Comparison of ENCODE assay signal across 1 cellular context in the genomic region with DNA sequence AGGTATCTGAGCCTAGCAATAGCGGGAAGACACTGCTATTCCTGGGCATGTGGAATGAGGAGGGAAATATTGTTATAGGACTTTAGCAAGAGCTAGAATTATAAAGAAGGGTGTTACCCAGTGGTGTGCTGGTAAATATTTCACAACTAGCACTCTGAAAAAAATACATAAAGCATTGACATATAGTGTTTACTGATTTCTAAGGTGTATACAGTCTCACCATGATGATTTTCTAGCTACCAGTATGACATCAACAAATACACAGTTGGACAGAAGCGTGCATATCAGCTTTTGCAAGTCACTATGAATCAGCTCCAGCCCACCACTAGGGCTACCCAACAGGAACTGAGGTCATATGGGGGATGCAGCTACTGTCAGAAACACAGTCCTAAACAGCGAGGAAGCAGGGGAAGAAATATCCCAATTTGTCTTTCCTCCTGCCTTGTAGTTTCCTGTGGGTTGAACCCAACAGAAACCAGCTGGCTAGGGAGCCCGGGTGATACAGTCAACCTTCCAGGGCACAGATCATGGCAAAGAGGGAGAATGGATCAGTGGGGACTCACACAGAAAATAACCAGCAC.
TF ChIP-seq lines count a peak whose summit lies in the region.

No MANE protein-coding gene starts in this region.

TF ChIP-seq in K562, 482 proteins besides CTCF, POLR2A, EP300 and RAD21 (continues in another document):
- TF ChIP-seq ZNF316 (IDR thresholded peaks at IDR 0.05) (peak; percentile 96), PCBP1 (IDR thresholded peaks at IDR 0.05; ENCODE audit: low read depth, low read length, poor library complexity, severe bottlenecking) (no peak), ILK (tag; IDR thresholded peaks at IDR 0.05; ENCODE audit: borderline replicate concordance, low read depth) (no peak), TAF7 (tag; IDR thresholded peaks at IDR 0.05) (no peak), ZNF41 (CRISPR knock-in tag; conservative IDR thresholded peaks at IDR 0.05) (no peak), SMARCE1 (IDR thresholded peaks at IDR 0.05) (peak; percentile 47; the same call in 1 of the 2 replicates), SMC3 (conservative IDR thresholded peaks at IDR 0.05; ENCODE audit: insufficient read depth, low read depth, low read length) (no peak), NCOA4 (IDR thresholded peaks at IDR 0.05; ENCODE audit: partially characterized antibody) (no peak), BRD9 (IDR thresholded peaks at IDR 0.05; ENCODE audit: low read depth, partially characterized antibody) (peak; percentile 22), CCAR2 (IDR thresholded peaks at IDR 0.05; ENCODE audit: low read depth, low read length) (no peak), TCF7 (IDR thresholded peaks at IDR 0.05; ENCODE audit: borderline replicate concordance) (no peak), HEY1 (CRISPR knock-in tag; IDR thresholded peaks at IDR 0.05; ENCODE audit: borderline replicate concordance) (no peak), NCOR1 (IDR thresholded peaks at IDR 0.05) (peak; percentile 42; the same call in 1 of the 2 replicates), SMARCC2 (IDR thresholded peaks at IDR 0.05; ENCODE audit: low read depth) (no peak), PTTG1 (tag; IDR thresholded peaks at IDR 0.05; ENCODE audit: low read depth) (no peak), ELF1 (tag; IDR thresholded peaks at IDR 0.05) (no peak), ZNF143 (CRISPR knock-in tag; IDR thresholded peaks at IDR 0.05) (no peak), ETV1 (tag; conservative IDR thresholded peaks at IDR 0.05; ENCODE audit: low read depth) (peak; percentile 88), KAT7 (CRISPR knock-in tag; IDR thresholded peaks at IDR 0.05; ENCODE audit: borderline replicate concordance) (no peak), JUN (IDR thresholded peaks at IDR 0.05; ENCODE audit: borderline replicate concordance, low read depth, low read length) (peak; percentile 71; the same call in 1 of the 2 replicates), JUN (CRISPR knock-in tag; IDR thresholded peaks at IDR 0.05; ENCODE audit: borderline replicate concordance) (no peak), NFRKB (IDR thresholded peaks at IDR 0.05; ENCODE audit: low read depth) (peak; percentile 80), SMARCA4 (IDR thresholded peaks at IDR 0.05) (peak; percentile 77), MTA3 (IDR thresholded peaks at IDR 0.05; ENCODE audit: borderline replicate concordance) (peak; percentile 38; the same call in 1 of the 2 replicates), GTF2F1 (IDR thresholded peaks at IDR 0.05; ENCODE audit: low read depth, low read length) (no peak), SMARCB1 (IDR thresholded peaks at IDR 0.05; ENCODE audit: insufficient read length, low read depth) (no peak), MAFF (IDR thresholded peaks at IDR 0.05; ENCODE audit: low read length) (peak; percentile 90), TBP (optimal IDR thresholded peaks at IDR 0.05; ENCODE audit: low read depth, low read length) (peak; percentile 15), C11orf30 (IDR thresholded peaks at IDR 0.05; ENCODE audit: low read depth) (peak; percentile 96)
- TF ChIP-seq, protein P1, sequence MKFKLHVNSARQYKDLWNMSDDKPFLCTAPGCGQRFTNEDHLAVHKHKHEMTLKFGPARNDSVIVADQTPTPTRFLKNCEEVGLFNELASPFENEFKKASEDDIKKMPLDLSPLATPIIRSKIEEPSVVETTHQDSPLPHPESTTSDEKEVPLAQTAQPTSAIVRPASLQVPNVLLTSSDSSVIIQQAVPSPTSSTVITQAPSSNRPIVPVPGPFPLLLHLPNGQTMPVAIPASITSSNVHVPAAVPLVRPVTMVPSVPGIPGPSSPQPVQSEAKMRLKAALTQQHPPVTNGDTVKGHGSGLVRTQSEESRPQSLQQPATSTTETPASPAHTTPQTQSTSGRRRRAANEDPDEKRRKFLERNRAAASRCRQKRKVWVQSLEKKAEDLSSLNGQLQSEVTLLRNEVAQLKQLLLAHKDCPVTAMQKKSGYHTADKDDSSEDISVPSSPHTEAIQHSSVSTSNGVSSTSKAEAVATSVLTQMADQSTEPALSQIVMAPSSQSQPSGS (CRISPR knock-in tag; IDR thresholded peaks at IDR 0.05) = no peak
- TF ChIP-seq, protein P2, sequence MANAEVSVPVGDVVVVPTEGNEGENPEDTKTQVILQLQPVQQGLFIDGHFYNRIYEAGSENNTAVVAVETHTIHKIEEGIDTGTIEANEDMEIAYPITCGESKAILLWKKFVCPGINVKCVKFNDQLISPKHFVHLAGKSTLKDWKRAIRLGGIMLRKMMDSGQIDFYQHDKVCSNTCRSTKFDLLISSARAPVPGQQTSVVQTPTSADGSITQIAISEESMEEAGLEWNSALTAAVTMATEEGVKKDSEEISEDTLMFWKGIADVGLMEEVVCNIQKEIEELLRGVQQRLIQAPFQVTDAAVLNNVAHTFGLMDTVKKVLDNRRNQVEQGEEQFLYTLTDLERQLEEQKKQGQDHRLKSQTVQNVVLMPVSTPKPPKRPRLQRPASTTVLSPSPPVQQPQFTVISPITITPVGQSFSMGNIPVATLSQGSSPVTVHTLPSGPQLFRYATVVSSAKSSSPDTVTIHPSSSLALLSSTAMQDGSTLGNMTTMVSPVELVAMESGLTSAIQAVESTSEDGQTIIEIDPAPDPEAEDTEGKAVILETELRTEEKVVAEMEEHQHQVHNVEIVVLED (CRISPR knock-in tag; IDR thresholded peaks at IDR 0.05) = no peak
- TF ChIP-seq, protein P3, sequence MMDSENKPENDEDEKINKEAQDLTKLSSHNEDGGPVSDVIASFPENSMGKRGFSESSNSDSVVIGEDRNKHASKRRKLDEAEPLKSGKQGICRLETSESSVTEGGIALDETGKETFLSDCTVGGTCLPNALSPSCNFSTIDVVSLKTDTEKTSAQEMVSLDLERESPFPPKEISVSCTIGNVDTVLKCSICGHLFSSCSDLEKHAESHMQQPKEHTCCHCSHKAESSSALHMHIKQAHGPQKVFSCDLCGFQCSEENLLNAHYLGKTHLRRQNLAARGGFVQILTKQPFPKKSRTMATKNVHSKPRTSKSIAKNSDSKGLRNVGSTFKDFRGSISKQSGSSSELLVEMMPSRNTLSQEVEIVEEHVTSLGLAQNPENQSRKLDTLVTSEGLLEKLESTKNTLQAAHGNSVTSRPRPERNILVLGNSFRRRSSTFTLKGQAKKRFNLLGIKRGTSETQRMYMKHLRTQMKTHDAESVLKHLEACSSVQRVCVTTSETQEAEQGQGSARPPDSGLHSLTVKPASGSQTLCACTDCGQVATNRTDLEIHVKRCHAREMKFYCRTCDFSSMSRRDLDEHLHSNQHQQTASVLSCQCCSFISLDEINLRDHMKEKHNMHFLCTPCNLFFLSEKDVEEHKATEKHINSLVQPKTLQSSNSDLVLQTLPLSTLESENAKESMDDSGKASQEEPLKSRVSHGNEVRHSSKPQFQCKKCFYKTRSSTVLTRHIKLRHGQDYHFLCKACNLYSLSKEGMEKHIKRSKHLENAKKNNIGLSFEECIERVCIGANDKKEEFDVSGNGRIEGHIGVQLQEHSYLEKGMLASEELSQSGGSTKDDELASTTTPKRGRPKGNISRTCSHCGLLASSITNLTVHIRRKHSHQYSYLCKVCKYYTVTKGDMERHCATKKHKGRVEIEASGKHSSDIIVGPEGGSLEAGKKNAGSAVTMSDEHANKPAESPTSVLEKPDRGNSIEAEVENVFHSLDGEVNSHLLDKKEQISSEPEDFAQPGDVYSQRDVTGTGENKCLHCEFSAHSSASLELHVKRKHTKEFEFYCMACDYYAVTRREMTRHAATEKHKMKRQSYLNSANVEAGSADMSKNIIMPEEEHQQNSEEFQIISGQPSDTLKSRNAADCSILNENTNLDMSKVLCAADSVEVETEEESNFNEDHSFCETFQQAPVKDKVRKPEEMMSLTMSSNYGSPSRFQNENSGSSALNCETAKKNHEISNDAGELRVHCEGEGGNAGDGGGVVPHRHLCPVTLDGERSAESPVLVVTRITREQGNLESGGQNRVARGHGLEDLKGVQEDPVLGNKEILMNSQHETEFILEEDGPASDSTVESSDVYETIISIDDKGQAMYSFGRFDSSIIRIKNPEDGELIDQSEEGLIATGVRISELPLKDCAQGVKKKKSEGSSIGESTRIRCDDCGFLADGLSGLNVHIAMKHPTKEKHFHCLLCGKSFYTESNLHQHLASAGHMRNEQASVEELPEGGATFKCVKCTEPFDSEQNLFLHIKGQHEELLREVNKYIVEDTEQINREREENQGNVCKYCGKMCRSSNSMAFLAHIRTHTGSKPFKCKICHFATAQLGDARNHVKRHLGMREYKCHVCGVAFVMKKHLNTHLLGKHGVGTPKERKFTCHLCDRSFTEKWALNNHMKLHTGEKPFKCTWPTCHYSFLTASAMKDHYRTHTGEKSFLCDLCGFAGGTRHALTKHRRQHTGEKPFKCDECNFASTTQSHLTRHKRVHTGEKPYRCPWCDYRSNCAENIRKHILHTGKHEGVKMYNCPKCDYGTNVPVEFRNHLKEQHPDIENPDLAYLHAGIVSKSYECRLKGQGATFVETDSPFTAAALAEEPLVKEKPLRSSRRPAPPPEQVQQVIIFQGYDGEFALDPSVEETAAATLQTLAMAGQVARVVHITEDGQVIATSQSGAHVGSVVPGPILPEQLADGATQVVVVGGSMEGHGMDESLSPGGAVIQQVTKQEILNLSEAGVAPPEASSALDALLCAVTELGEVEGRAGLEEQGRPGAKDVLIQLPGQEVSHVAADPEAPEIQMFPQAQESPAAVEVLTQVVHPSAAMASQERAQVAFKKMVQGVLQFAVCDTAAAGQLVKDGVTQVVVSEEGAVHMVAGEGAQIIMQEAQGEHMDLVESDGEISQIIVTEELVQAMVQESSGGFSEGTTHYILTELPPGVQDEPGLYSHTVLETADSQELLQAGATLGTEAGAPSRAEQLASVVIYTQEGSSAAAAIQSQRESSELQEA (IDR thresholded peaks at IDR 0.05; ENCODE audit: low read depth) = no peak
- TF ChIP-seq, protein P4, sequence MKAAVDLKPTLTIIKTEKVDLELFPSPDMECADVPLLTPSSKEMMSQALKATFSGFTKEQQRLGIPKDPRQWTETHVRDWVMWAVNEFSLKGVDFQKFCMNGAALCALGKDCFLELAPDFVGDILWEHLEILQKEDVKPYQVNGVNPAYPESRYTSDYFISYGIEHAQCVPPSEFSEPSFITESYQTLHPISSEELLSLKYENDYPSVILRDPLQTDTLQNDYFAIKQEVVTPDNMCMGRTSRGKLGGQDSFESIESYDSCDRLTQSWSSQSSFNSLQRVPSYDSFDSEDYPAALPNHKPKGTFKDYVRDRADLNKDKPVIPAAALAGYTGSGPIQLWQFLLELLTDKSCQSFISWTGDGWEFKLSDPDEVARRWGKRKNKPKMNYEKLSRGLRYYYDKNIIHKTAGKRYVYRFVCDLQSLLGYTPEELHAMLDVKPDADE (conservative IDR thresholded peaks at IDR 0.05; ENCODE audit: control insufficient read depth, low read depth, low read length) = no peak
- TF ChIP-seq, protein P5, sequence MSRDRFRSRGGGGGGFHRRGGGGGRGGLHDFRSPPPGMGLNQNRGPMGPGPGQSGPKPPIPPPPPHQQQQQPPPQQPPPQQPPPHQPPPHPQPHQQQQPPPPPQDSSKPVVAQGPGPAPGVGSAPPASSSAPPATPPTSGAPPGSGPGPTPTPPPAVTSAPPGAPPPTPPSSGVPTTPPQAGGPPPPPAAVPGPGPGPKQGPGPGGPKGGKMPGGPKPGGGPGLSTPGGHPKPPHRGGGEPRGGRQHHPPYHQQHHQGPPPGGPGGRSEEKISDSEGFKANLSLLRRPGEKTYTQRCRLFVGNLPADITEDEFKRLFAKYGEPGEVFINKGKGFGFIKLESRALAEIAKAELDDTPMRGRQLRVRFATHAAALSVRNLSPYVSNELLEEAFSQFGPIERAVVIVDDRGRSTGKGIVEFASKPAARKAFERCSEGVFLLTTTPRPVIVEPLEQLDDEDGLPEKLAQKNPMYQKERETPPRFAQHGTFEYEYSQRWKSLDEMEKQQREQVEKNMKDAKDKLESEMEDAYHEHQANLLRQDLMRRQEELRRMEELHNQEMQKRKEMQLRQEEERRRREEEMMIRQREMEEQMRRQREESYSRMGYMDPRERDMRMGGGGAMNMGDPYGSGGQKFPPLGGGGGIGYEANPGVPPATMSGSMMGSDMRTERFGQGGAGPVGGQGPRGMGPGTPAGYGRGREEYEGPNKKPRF (IDR thresholded peaks at IDR 0.05; ENCODE audit: low read depth, low read length) = no peak
- TF ChIP-seq, protein P6, sequence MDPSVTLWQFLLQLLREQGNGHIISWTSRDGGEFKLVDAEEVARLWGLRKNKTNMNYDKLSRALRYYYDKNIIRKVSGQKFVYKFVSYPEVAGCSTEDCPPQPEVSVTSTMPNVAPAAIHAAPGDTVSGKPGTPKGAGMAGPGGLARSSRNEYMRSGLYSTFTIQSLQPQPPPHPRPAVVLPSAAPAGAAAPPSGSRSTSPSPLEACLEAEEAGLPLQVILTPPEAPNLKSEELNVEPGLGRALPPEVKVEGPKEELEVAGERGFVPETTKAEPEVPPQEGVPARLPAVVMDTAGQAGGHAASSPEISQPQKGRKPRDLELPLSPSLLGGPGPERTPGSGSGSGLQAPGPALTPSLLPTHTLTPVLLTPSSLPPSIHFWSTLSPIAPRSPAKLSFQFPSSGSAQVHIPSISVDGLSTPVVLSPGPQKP (CRISPR knock-in tag; IDR thresholded peaks at IDR 0.05) = no peak
- TF ChIP-seq, protein P7, sequence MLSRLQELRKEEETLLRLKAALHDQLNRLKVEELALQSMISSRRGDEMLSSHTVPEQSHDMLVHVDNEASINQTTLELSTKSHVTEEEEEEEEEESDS (CRISPR knock-in tag; IDR thresholded peaks at IDR 0.05) = no peak
- TF ChIP-seq, protein P8, sequence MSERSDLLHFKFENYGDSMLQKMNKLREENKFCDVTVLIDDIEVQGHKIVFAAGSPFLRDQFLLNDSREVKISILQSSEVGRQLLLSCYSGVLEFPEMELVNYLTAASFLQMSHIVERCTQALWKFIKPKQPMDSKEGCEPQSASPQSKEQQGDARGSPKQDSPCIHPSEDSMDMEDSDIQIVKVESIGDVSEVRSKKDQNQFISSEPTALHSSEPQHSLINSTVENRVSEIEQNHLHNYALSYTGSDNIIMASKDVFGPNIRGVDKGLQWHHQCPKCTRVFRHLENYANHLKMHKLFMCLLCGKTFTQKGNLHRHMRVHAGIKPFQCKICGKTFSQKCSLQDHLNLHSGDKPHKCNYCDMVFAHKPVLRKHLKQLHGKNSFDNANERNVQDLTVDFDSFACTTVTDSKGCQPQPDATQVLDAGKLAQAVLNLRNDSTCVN (CRISPR knock-in tag; IDR thresholded peaks at IDR 0.05) = no peak
- TF ChIP-seq, protein P9, sequence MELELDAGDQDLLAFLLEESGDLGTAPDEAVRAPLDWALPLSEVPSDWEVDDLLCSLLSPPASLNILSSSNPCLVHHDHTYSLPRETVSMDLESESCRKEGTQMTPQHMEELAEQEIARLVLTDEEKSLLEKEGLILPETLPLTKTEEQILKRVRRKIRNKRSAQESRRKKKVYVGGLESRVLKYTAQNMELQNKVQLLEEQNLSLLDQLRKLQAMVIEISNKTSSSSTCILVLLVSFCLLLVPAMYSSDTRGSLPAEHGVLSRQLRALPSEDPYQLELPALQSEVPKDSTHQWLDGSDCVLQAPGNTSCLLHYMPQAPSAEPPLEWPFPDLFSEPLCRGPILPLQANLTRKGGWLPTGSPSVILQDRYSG (tag; conservative IDR thresholded peaks at IDR 0.05; ENCODE audit: low read depth) = no peak
- TF ChIP-seq, protein P10, sequence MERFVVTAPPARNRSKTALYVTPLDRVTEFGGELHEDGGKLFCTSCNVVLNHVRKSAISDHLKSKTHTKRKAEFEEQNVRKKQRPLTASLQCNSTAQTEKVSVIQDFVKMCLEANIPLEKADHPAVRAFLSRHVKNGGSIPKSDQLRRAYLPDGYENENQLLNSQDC (CRISPR knock-in tag; IDR thresholded peaks at IDR 0.05) = no peak
- TF ChIP-seq, protein P11, sequence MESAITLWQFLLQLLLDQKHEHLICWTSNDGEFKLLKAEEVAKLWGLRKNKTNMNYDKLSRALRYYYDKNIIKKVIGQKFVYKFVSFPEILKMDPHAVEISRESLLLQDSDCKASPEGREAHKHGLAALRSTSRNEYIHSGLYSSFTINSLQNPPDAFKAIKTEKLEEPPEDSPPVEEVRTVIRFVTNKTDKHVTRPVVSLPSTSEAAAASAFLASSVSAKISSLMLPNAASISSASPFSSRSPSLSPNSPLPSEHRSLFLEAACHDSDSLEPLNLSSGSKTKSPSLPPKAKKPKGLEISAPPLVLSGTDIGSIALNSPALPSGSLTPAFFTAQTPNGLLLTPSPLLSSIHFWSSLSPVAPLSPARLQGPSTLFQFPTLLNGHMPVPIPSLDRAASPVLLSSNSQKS (CRISPR knock-in tag; IDR thresholded peaks at IDR 0.05) = no peak
